27 cellular contexts compared by ENCODE assay signal in the genomic region with DNA sequence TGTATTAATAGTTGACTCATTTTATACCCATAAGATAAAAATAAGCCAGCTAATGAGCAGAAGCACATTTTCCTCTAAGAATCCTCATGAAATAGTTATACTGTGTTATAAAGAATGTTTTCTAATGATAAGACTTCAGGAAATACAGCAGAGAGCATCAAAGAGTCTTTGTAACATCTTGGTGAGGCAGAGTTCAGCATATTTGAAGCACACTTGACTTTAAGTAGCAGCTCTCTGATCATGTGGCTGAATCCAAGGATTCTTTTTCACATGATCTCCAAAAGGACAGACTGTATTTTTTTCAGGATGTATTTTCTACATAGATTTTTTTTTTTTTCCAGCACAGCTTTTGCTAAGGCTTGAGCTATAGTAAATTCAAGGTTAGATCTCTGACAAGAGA.
"Had no signal": no experiment of that assay in that cellular context is flagged by ENCODE, and none has a peak within 500 bp of the region (broad histone marks: within the 10 kb centered on the region; RNA-seq: fewer than 3 reads in every experiment).

No MANE protein-coding gene starts in this region.

- H3K27ac ChIP-seq: left lung, lower lobe of right lung, pancreas, prostate gland, skin epidermis, spleen, suprapubic skin, thoracic aorta, tibial artery, upper lobe of right lung had no signal

- H3K36me3 ChIP-seq: left lung, lower lobe of right lung, pancreas, prostate gland, spleen, suprapubic skin, thoracic aorta, tibial artery, upper lobe of right lung had no signal

- H3K36me3 Mint-ChIP-seq: immature natural killer cell; naive thymus-derived CD8-positive, alpha-beta T cell; stimulated activated effector memory CD8-positive, alpha-beta T cell treated with anti-CD3 and anti-CD28 coated beads, Interleukin-12 subunit alpha, Interleukin-12 subunit beta, amount 100 ng/mL, for 72 hours had no signal

- H3K4me1 ChIP-seq: left lung, lower lobe of right lung, pancreas, prostate gland, spleen, suprapubic skin, tibial artery, upper lobe of right lung had no signal

- H3K4me1 Mint-ChIP-seq: immature natural killer cell; naive thymus-derived CD8-positive, alpha-beta T cell; nephron; neural crest cell; stimulated activated effector memory CD8-positive, alpha-beta T cell treated with anti-CD3 and anti-CD28 coated beads, Interleukin-12 subunit alpha, Interleukin-12 subunit beta, amount 100 ng/mL, for 72 hours had no signal

- H3K9me3 ChIP-seq: pancreas, prostate gland, suprapubic skin, thoracic aorta, tibial artery, upper lobe of right lung had no signal

- H3K27me3 ChIP-seq: left lung, pancreas, spleen, suprapubic skin, tibial artery, upper lobe of right lung had no signal

- H3K4me3 Mint-ChIP-seq: immature natural killer cell; naive thymus-derived CD8-positive, alpha-beta T cell; nephron; neural crest cell; stimulated activated effector memory CD8-positive, alpha-beta T cell treated with anti-CD3 and anti-CD28 coated beads, Interleukin-12 subunit alpha, Interleukin-12 subunit beta, amount 100 ng/mL, for 72 hours; stimulated activated naive CD8-positive, alpha-beta T cell treated with anti-CD3 and anti-CD28 coated beads, Interleukin-15, Interleukin-2, amounts not matched to agents 100 ng/mL and 50 ng/mL, for 24 hours had no signal

- DNase-seq: immature natural killer cell; kidney; left colon; left lung; lower lobe of right lung; mammary epithelial cell; mesenchymal stem cell; naive thymus-derived CD8-positive, alpha-beta T cell; nucleus accumbens; pancreas; posterior cingulate gyrus; retina; right cardiac atrium; spleen; stimulated activated CD4-positive, alpha-beta T cell treated with anti-CD3 and anti-CD28 coated beads, Interleukin-4, amount 100 ng/mL, for 24 hours; stimulated activated naive CD4-positive, alpha-beta T cell; tibial artery; trophoblast cell; upper lobe of right lung had no signal

- H3K27me3 Mint-ChIP-seq: naive thymus-derived CD8-positive, alpha-beta T cell; stimulated activated naive CD8-positive, alpha-beta T cell treated with anti-CD3 and anti-CD28 coated beads, Interleukin-15, Interleukin-2, amounts not matched to agents 100 ng/mL and 50 ng/mL, for 24 hours had no signal

- H3K27ac Mint-ChIP-seq: immature natural killer cell; naive thymus-derived CD8-positive, alpha-beta T cell; nephron; stimulated activated effector memory CD8-positive, alpha-beta T cell treated with anti-CD3 and anti-CD28 coated beads, Interleukin-12 subunit alpha, Interleukin-12 subunit beta, amount 100 ng/mL, for 72 hours; stimulated activated naive CD8-positive, alpha-beta T cell treated with anti-CD3 and anti-CD28 coated beads, Interleukin-15, Interleukin-2, amounts not matched to agents 100 ng/mL and 50 ng/mL, for 24 hours had no signal

- H3K4me3 ChIP-seq: left lung, lower lobe of right lung, pancreas, prostate gland, skin epidermis, spleen, suprapubic skin, thoracic aorta, tibial artery, upper lobe of right lung had no signal
